ENCODE assay signal across 30 cellular contexts in the genomic region with DNA sequence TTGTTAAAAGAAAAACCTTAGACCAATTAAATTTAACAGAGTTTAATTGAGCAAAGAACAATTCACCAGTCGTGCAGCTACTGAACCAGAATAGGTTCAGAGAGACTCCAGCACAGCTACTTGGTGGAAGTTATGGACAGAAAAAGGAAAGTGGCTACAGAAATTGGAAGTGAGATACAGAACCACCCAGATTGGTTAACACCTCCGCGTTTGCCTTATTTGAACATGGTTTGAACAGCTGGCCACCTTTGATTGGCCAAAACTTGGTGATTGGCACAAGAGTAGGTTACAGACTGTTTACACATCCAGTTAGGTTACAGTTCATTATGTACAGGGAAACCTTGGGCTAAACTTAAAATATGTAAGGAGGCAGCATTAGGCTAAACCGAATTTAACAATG. TPM values are rescaled to one million over a fixed set of nuclear protein-coding genes. Genes with fewer than 3 reads are reported as not detected.
DNase-seq lines count a peak whose midpoint lies in the region; ATAC-seq, FAIRE-seq and TF ChIP-seq lines count a peak whose summit lies in the region.
"Had no signal": no experiment of that assay in that cellular context is flagged by ENCODE, and none has a peak within 500 bp of the region (broad histone marks: within the 10 kb centered on the region; RNA-seq: fewer than 3 reads in every experiment).

No MANE protein-coding gene starts in this region.

- POLR2A ChIA-PET in HCT116 (lab: Charles Lee) = interaction anchor here (1.0 to 1.1 kb wide), 2 partner anchors 13 to 18 kb away, joined by 4 to 5 read pairs; no protein-coding TSS in a partner anchor

- H3K4me2 ChIP-seq in HCT116 (ENCODE audit: low read length) (no peak overlapping the region), parathyroid adenoma (ENCODE audit: low read length) (peak overlapping the region; percentile 20)
- H3K4me2 ChIP-seq: KMS-11, smooth muscle cell had no signal

- ATAC-seq in HCT116 = no peak
- ATAC-seq: activated naive CD4-positive, alpha-beta T cell treated with anti-CD3 and anti-CD28 coated beads, Interleukin-2, amount 50 U/mL, for 72 hours; stimulated activated naive CD8-positive, alpha-beta T cell treated with anti-CD3 and anti-CD28 coated beads, Interleukin-15, Interleukin-2, amounts not matched to agents 100 U/mL and 50 U/mL, for 24 hours had no signal

- TF ChIP-seq RAD21 in HCT116 (IDR thresholded peaks at IDR 0.05; ENCODE audit: low read depth) = no peak

- H3K27ac ChIP-seq in HCT116 (ENCODE audit: low read depth, low read length) (no peak overlapping the region), caudate nucleus (ENCODE audit: low read depth, low read length) (peak overlapping the region; percentile 16), parathyroid adenoma (peak overlapping the region; percentile 56)
- H3K27ac ChIP-seq: breast epithelium, C4-2B, epithelial cell of prostate, KMS-11 had no signal

- H3K9me3 ChIP-seq in HCT116 (ENCODE audit: control insufficient read depth in 1 of 2, insufficient read depth in 1 of 2, low read depth in 1 of 2, low read length in 2 of 2) (no peaks in the 10 kb centered on the region), parathyroid adenoma (ENCODE audit: control insufficient read depth, low read length) (no peaks in the 10 kb centered on the region)
- H3K9me3 ChIP-seq: breast epithelium, Caco-2 had no signal

- H3K36me3 ChIP-seq in HCT116 (ENCODE audit: control insufficient read depth in 1 of 2, insufficient read depth in 2 of 2, low read length in 2 of 2) (no peaks in the 10 kb centered on the region), parathyroid adenoma (ENCODE audit: control insufficient read depth, insufficient read depth, low read length) (no peaks in the 10 kb centered on the region)
- H3K36me3 ChIP-seq: breast epithelium had no signal

- H3K9ac ChIP-seq in HCT116 (ENCODE audit: low read length) = no peak overlapping the region
- no peak overlapping the region for H3K9ac ChIP-seq in parathyroid adenoma
- H3K9ac ChIP-seq: KMS-11 had no signal

- TF ChIP-seq CTCF in HCT116 (IDR thresholded peaks at IDR 0.05 in 2 of 3, conservative IDR thresholded peaks at IDR 0.05 in 1 of 3; ENCODE audit: borderline replicate concordance in 1 of 3, insufficient read depth in 1 of 3, low read depth in 2 of 3, low read length in 2 of 3) = no peak
- no peak for TF ChIP-seq CTCF in parathyroid adenoma (IDR thresholded peaks at IDR 0.05)

- peaks cover 0 to 17% of the 10 kb centered on the region in 2 experiments; a peak in 3 of 4 replicates for H3K4me1 ChIP-seq in HCT116 (ENCODE audit: control insufficient read depth in 1 of 2, insufficient read depth in 2 of 2, low read length in 2 of 2)
- peaks cover 21% of the 10 kb centered on the region for H3K4me1 ChIP-seq in parathyroid adenoma
- H3K4me1 ChIP-seq: breast epithelium had no signal

- no peaks in the 10 kb centered on the region for H3K27me3 ChIP-seq in HCT116 (ENCODE audit: insufficient read depth, low read length)
- H3K27me3 ChIP-seq in parathyroid adenoma (ENCODE audit: control insufficient read depth, insufficient read depth, low read length) = no peaks in the 10 kb centered on the region
- H3K27me3 ChIP-seq: breast epithelium had no signal

- no TSS peak for BruUV-seq in HCT116 (replicated peaks; lab: Mats Ljungman, UMichigan)

- no peak for DNase-seq in HCT116 (ENCODE audit: low read depth, low spot score)
- DNase-seq in NCI-H69 (lab: John Stamatoyannopoulos, UW) = peak; percentile 59
- DNase-seq in caudate nucleus (lab: John Stamatoyannopoulos, UW) = no peak
- no peak for DNase-seq in stimulated activated CD4-positive, alpha-beta T cell treated with anti-CD3 and anti-CD28 coated beads, Interleukin-4, amount 100 ng/mL, for 24 hours
- DNase-seq in activated CD4-positive, alpha-beta T cell treated with anti-CD3 and anti-CD28 coated beads for 48 hours = no peak
- DNase-seq in HTR-8/SVneo (ENCODE audit: insufficient read length, low spot score) = no peak
- no peak for DNase-seq in EL
- DNase-seq: activated CD4-positive, alpha-beta T cell treated with anti-CD3 and anti-CD28 coated beads for 4 hours; activated CD8-positive, alpha-beta memory T cell treated with anti-CD3 and anti-CD28 coated beads for 24 hours; activated effector memory CD4-positive, alpha-beta T cell treated with Interleukin-2 at 50 U/mL for 16 hours; activated T-cell treated with anti-CD3 and anti-CD28 coated beads for 4 hours; Caco-2; DMS79; effector CD4-positive, alpha-beta T cell; GF-D8; glutamatergic neuron; GOT3; mesenchymal stem cell; NCI-H1436 treated with DMSO at 0.1 percent for 48 hours; NCI-H2107; Right ventricle myocardium superior; stimulated activated CD4-positive, alpha-beta T cell treated with anti-CD3 and anti-CD28 coated beads, Interleukin-1b, Interleukin-23, amount 100 ng/mL, for 48 hours; stimulated activated naive CD8-positive, alpha-beta T cell treated with anti-CD3 and anti-CD28 coated beads, Interleukin-15, Interleukin-2, amounts not matched to agents 100 U/mL and 50 U/mL, for 24 hours had no signal

- H4K20me1 ChIP-seq in HCT116 (ENCODE audit: insufficient read depth) = no peaks in the 10 kb centered on the region

- H3K79me2 ChIP-seq in HCT116 (ENCODE audit: insufficient read depth, low read length) (peaks cover 64% of the 10 kb centered on the region), parathyroid adenoma (peaks cover 34% of the 10 kb centered on the region)

- RAD21 ChIA-PET in HCT116 (lab: Charles Lee; ENCODE audit: low non-redundant PET in 1 of 2, low total read pairs in 2 of 2, uncharacterized antibody in 2 of 2, unreplicated experiment in 2 of 2) = interaction anchor here in 1 of 2 experiments (0.8 kb wide), 1 partner anchor 15 kb away, joined by 3 read pairs; no protein-coding TSS in a partner anchor

- H3K4me3 ChIP-seq in HCT116 (replicated peaks in 1 of 2; ENCODE audit: low read depth in 1 of 2, low read length in 2 of 2) (no peak overlapping the region), parathyroid adenoma (ENCODE audit: low read depth, low read length) (no peak overlapping the region)
- H3K4me3 ChIP-seq: breast epithelium, smooth muscle cell had no signal

- H3K9me2 ChIP-seq in HCT116 (ENCODE audit: insufficient read depth) = no peaks in the 10 kb centered on the region

- no peak for FAIRE-seq in HTR-8/SVneo (lab: Jason Lieb, UNC)

- CTCF ChIA-PET in HCT116 (lab: Charles Lee) = no interaction called here

- intact Hi-C loops in HCT116 (cut with micrococcal nuclease) = no loop called here

- TF ChIP-seq POLR2A in HCT116 (IDR thresholded peaks at IDR 0.05; ENCODE audit: borderline replicate concordance, extremely low read depth, insufficient read depth, insufficient read length) = no peak

- no peak overlapping the region for H2AFZ ChIP-seq in HCT116 (ENCODE audit: low read depth, low read length, poor library complexity, severe bottlenecking)
- no peak overlapping the region for H2AFZ ChIP-seq in parathyroid adenoma

TF ChIP-seq in HCT116, 20 proteins besides CTCF, POLR2A, EP300 and RAD21:
- TF ChIP-seq SRF (IDR thresholded peaks at IDR 0.05; ENCODE audit: low read depth) (peak; percentile 78), EZH2phosphoT487 (IDR thresholded peaks at IDR 0.05; ENCODE audit: borderline replicate concordance) (no peak)
TF ChIP-seq in HCT116: peak in this region for 1.

RNA-seq across cellular contexts. Expression of a gene that starts 54.9 kb away (rescaled TPM):
- total RNA-seq in HCT116 (2021; ENCODE audit: unreplicated experiment) = 16.6 TPM
- polyA plus RNA-seq in HCT116 (2012) = 3.8 and 3.9 TPM in 2 replicates
